In the genomic region with DNA sequence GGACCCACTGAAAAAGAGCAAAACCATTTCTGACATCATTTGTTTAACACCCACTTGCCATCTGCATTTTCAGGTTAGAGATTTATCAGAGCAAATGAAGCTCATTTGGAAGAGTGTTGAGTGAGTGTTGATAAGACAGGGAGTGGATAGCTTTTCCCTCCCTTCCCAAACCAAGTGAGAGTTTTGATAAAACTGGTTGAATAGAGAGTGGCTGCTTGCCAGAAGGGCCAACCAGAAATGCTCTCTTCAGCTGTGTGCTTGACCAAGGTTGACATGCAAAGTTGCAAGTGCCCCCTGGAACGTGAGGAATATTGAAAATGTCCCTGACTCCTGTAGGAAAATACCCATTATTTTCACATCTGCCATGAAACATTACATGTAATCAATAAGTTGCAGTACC, we compare ENCODE assay signal across 33 cellular contexts.
"Had no signal": no experiment of that assay in that cellular context is flagged by ENCODE, and none has a peak within 500 bp of the region (broad histone marks: within the 10 kb centered on the region; RNA-seq: fewer than 3 reads in every experiment).

No MANE protein-coding gene starts in this region.

- H3K4me3 ChIP-seq: K562, PC-9 had no signal

- H3K27ac Mint-ChIP-seq: activated CD4-positive, alpha-beta memory T cell treated with anti-CD3 and anti-CD28 coated beads, Interleukin-2, amount 10 ng/mL, durations not matched to agents 7 days and 5 days; activated CD8-positive, alpha-beta memory T cell treated with anti-CD3 and anti-CD28 coated beads, Interleukin-2, amount 10 ng/mL, durations not matched to agents 7 days and 5 days; activated naive CD4-positive, alpha-beta T cell treated with anti-CD3 and anti-CD28 coated beads, Interleukin-2, amount 10 ng/mL, durations not matched to agents 7 days and 5 days; activated naive CD8-positive, alpha-beta T cell; activated naive CD8-positive, alpha-beta T cell treated with anti-CD3 and anti-CD28 coated beads, Interleukin-2, amount 50 U/mL, for 24 hours; brain had no signal

- DNase-seq: activated CD4-positive, alpha-beta memory T cell treated with anti-CD3 and anti-CD28 coated beads, Interleukin-2, amount 10 ng/mL, durations not matched to agents 7 days and 5 days; activated CD4-positive, alpha-beta T cell treated with anti-CD3 and anti-CD28 coated beads for 1 hour; activated CD4-positive, alpha-beta T cell treated with anti-CD3 and anti-CD28 coated beads for 48 hours; activated CD4-positive, CD25-positive, alpha-beta regulatory T cell; activated CD8-positive, alpha-beta memory T cell treated with anti-CD3 and anti-CD28 coated beads for 24 hours; activated CD8-positive, alpha-beta memory T cell treated with anti-CD3 and anti-CD28 coated beads, Interleukin-2, amount 10 ng/mL, durations not matched to agents 7 days and 5 days; activated CD8-positive, alpha-beta memory T cell treated with anti-CD3 and anti-CD28 coated beads, Interleukin-2, amount 50 U/mL, for 48 hours; activated effector memory CD4-positive, alpha-beta T cell treated with Interleukin-2 at 50 U/mL for 16 hours; activated naive CD4-positive, alpha-beta T cell treated with anti-CD3 and anti-CD28 coated beads, Interleukin-2, amount 10 ng/mL, durations not matched to agents 7 days and 5 days; activated naive CD8-positive, alpha-beta T cell treated with anti-CD3 and anti-CD28 coated beads, Interleukin-2, amount 50 U/mL, for 24 hours; activated T-cell treated with anti-CD3 and anti-CD28 coated beads, Interleukin-2, amount 50 U/mL, for 48 hours; anterior cingulate cortex; NCI-H1092 treated with DMSO at 0.1 percent for 48 hours; NCI-H1436; NCI-H1694 treated with DMSO at 0.1 percent for 48 hours; NCI-H2029; NCI-H2171 treated with DMSO at 0.1 percent for 48 hours; NCI-H2227 treated with DMSO at 0.1 percent for 48 hours; NCI-H510A; NCI-H526; NCI-H82; PC-9; SW 1271; T-helper 1 cell; T-helper 2 cell; T-helper 9 cell had no signal

- H3K27ac ChIP-seq: PC-9, RWPE1, VCaP had no signal

- H3K9me3 Mint-ChIP-seq: brain had no signal

- H3K4me2 ChIP-seq: PC-9 had no signal

- H3K4me1 Mint-ChIP-seq: activated CD4-positive, alpha-beta memory T cell treated with anti-CD3 and anti-CD28 coated beads, Interleukin-2, amount 10 ng/mL, durations not matched to agents 7 days and 5 days; activated CD8-positive, alpha-beta memory T cell treated with anti-CD3 and anti-CD28 coated beads, Interleukin-2, amount 10 ng/mL, durations not matched to agents 7 days and 5 days; activated naive CD4-positive, alpha-beta T cell treated with anti-CD3 and anti-CD28 coated beads, Interleukin-2, amount 10 ng/mL, durations not matched to agents 7 days and 5 days; activated naive CD8-positive, alpha-beta T cell treated with anti-CD3 and anti-CD28 coated beads, Interleukin-2, amount 50 U/mL, for 24 hours; central memory CD8-positive, alpha-beta T cell had no signal

- H3K4me3 Mint-ChIP-seq: activated CD4-positive, alpha-beta memory T cell treated with anti-CD3 and anti-CD28 coated beads, Interleukin-2, amount 10 ng/mL, durations not matched to agents 7 days and 5 days; activated CD8-positive, alpha-beta memory T cell treated with anti-CD3 and anti-CD28 coated beads, Interleukin-2, amount 10 ng/mL, durations not matched to agents 7 days and 5 days; activated naive CD4-positive, alpha-beta T cell treated with anti-CD3 and anti-CD28 coated beads, Interleukin-2, amount 10 ng/mL, durations not matched to agents 7 days and 5 days; activated naive CD8-positive, alpha-beta T cell; activated naive CD8-positive, alpha-beta T cell treated with anti-CD3 and anti-CD28 coated beads, Interleukin-2, amount 50 U/mL, for 24 hours; brain; central memory CD8-positive, alpha-beta T cell had no signal

- ATAC-seq: activated CD8-positive, alpha-beta memory T cell treated with anti-CD3 and anti-CD28 coated beads, Interleukin-2, amount 10 ng/mL, durations not matched to agents 7 days and 5 days; activated naive CD8-positive, alpha-beta T cell treated with anti-CD3 and anti-CD28 coated beads, Interleukin-2, amount 50 U/mL, for 24 hours; K562; Right ventricle myocardium inferior had no signal

- H3K36me3 Mint-ChIP-seq: activated CD8-positive, alpha-beta memory T cell treated with anti-CD3 and anti-CD28 coated beads, Interleukin-2, amount 10 ng/mL, durations not matched to agents 7 days and 5 days; activated naive CD4-positive, alpha-beta T cell treated with anti-CD3 and anti-CD28 coated beads, Interleukin-2, amount 10 ng/mL, durations not matched to agents 7 days and 5 days; activated naive CD8-positive, alpha-beta T cell; brain had no signal

- H3K27me3 Mint-ChIP-seq: activated CD4-positive, alpha-beta memory T cell treated with anti-CD3 and anti-CD28 coated beads, Interleukin-2, amount 10 ng/mL, durations not matched to agents 7 days and 5 days; activated CD8-positive, alpha-beta memory T cell treated with anti-CD3 and anti-CD28 coated beads, Interleukin-2, amount 10 ng/mL, durations not matched to agents 7 days and 5 days; activated naive CD4-positive, alpha-beta T cell treated with anti-CD3 and anti-CD28 coated beads, Interleukin-2, amount 10 ng/mL, durations not matched to agents 7 days and 5 days; activated naive CD8-positive, alpha-beta T cell; activated naive CD8-positive, alpha-beta T cell treated with anti-CD3 and anti-CD28 coated beads, Interleukin-2, amount 50 U/mL, for 24 hours; central memory CD8-positive, alpha-beta T cell had no signal
